22 cellular contexts compared by ENCODE assay signal in genomic region chr18:78865771-78866310, GRCh38.
DNase-seq lines count a peak whose midpoint lies in the region; ATAC-seq, FAIRE-seq and TF ChIP-seq lines count a peak whose summit lies in the region.
"Had no signal": no experiment of that assay in that cellular context is flagged by ENCODE, and none has a peak within 500 bp of the region (broad histone marks: within the 10 kb centered on the region; RNA-seq: fewer than 3 reads in every experiment).

No MANE protein-coding gene starts in this region.

- H4K8ac ChIP-seq in trophoblast cell (ENCODE audit: low read depth, low read length), result no peak overlapping the region

- no CpG with 5 or more reads among the region's 14 CpGs for WGBS in trophoblast cell (ENCODE audit: extremely low coverage, insufficient coverage, insufficient read length)

- TF ChIP-seq CTCF in right atrium auricular region (IDR thresholded peaks at IDR 0.05), result no peak
- no peak for TF ChIP-seq CTCF in kidney (IDR thresholded peaks at IDR 0.05; ENCODE audit: borderline replicate concordance, extremely low read depth, insufficient read depth)

- no peaks in the 10 kb centered on the region for H3K79me1 ChIP-seq in trophoblast cell (ENCODE audit: low read length)

- H3K27me3 ChIP-seq in right atrium auricular region (no peaks in the 10 kb centered on the region), trophoblast cell (ENCODE audit: insufficient read depth, low read length) (no peaks in the 10 kb centered on the region)
- H3K27me3 ChIP-seq: BLaER1 had no signal

- ATAC-seq in GM21390 (IDR thresholded peaks at IDR 0.05; ENCODE audit: unreplicated experiment), result no peak
- ATAC-seq: CD8-positive, alpha-beta T cell had no signal

- no peak overlapping the region for H2AK5ac ChIP-seq in trophoblast cell (ENCODE audit: low read length)

- DNase-seq in right atrium auricular region (ENCODE audit: low spot score) (peak; percentile 53), cardiac septum (ENCODE audit: low spot score) (no peak), kidney (peak; percentile 54), trophoblast cell (no peak), pons (ENCODE audit: low spot score) (no peak), COLO668 (lab: John Stamatoyannopoulos, UW; ENCODE audit: unreplicated experiment) (no peak)
- DNase-seq: CD4-positive, CD25-positive, alpha-beta regulatory T cell; CD8-positive, alpha-beta T cell; DMS53; DMS79 treated with DMSO at 0.1 percent for 48 hours; GF-D8; GOT3; HFFc6 had no signal

- no peak overlapping the region for H3K18ac ChIP-seq in trophoblast cell (ENCODE audit: low read length)

- H2BK120ac ChIP-seq in trophoblast cell (ENCODE audit: insufficient read depth, low read length, poor library complexity), result no peak overlapping the region

- no peak overlapping the region for H4K91ac ChIP-seq in trophoblast cell (ENCODE audit: low read depth, low read length)

- H3K36me3 ChIP-seq in right atrium auricular region (no peaks in the 10 kb centered on the region), kidney (ENCODE audit: control insufficient read depth in 1 of 2, insufficient read depth in 2 of 2, low read length in 2 of 2) (no peaks in the 10 kb centered on the region), trophoblast cell (ENCODE audit: control insufficient read depth in 1 of 2, insufficient read depth in 2 of 2, low read length in 2 of 2) (no peaks in the 10 kb centered on the region)
- H3K36me3 ChIP-seq: BLaER1, HAP-1 had no signal

- no peak overlapping the region for H4K12ac ChIP-seq in trophoblast cell (ENCODE audit: low read depth, low read length)

- H3K9me3 ChIP-seq in right atrium auricular region (no peaks in the 10 kb centered on the region), kidney (ENCODE audit: control insufficient read depth in 1 of 2, low read length in 2 of 2) (no peaks in the 10 kb centered on the region), trophoblast cell (ENCODE audit: insufficient read depth, low read depth, low read length) (no peaks in the 10 kb centered on the region)
- H3K9me3 ChIP-seq: BLaER1, HAP-1 had no signal

- H2BK12ac ChIP-seq in trophoblast cell (ENCODE audit: low read length), result peak overlapping the region; percentile 74

- H3K14ac ChIP-seq in trophoblast cell (ENCODE audit: low read length), result peak overlapping the region; percentile 54

- no peak overlapping the region for H2BK5ac ChIP-seq in trophoblast cell (ENCODE audit: low read depth, low read length, poor library complexity)

- H3K79me2 ChIP-seq in trophoblast cell (ENCODE audit: control insufficient read depth, insufficient read depth, low read length, poor library complexity), result no peaks in the 10 kb centered on the region

- no peak overlapping the region for H3K27ac ChIP-seq in right atrium auricular region
- H3K27ac ChIP-seq in kidney (ENCODE audit: low read depth in 2 of 2, low read length in 2 of 2), result no peak overlapping the region
- H3K27ac ChIP-seq in trophoblast cell (ENCODE audit: low read depth, low read length), result no peak overlapping the region
- H3K27ac ChIP-seq: 22Rv1, BLaER1, C4-2B had no signal

- FAIRE-seq in kidney (lab: Jason Lieb, UNC), result no peak
- FAIRE-seq: A204.1, GM12891, GM18507, H54 had no signal

- no peaks in the 10 kb centered on the region for H3K4me1 ChIP-seq in right atrium auricular region
- no peaks in the 10 kb centered on the region for H3K4me1 ChIP-seq in kidney (ENCODE audit: control insufficient read depth in 1 of 2, insufficient read depth in 1 of 2, low read depth in 1 of 2, low read length in 2 of 2)
- peaks cover 12 to 16% of the 10 kb centered on the region in 2 experiments for H3K4me1 ChIP-seq in trophoblast cell (ENCODE audit: control insufficient read depth in 1 of 2, insufficient read depth in 2 of 2, low read length in 2 of 2)
- H3K4me1 ChIP-seq: BLaER1, HAP-1 had no signal

- no peak overlapping the region for H2AFZ ChIP-seq in trophoblast cell (ENCODE audit: insufficient read depth, low read length, poor library complexity)

- H3K4ac ChIP-seq in trophoblast cell (ENCODE audit: low read depth, low read length), result no peak overlapping the region

- no peak overlapping the region for H3K4me2 ChIP-seq in trophoblast cell (ENCODE audit: low read length)
- H3K4me2 ChIP-seq: BLaER1 had no signal

- no peak overlapping the region for H3K23ac ChIP-seq in trophoblast cell (ENCODE audit: low read length)

- H3K9ac ChIP-seq in kidney (ENCODE audit: low read length in 2 of 2) (no peak overlapping the region), trophoblast cell (ENCODE audit: low read length) (no peak overlapping the region)
- H3K9ac ChIP-seq: BLaER1 had no signal

- intact Hi-C loops in cardiac septum (cut with DNase I), result no loop called here
- intact Hi-C loops in kidney (cut with DNase I), result no loop called here

- no peak overlapping the region for H3K4me3 ChIP-seq in right atrium auricular region
- no peak overlapping the region for H3K4me3 ChIP-seq in kidney (ENCODE audit: low read length in 2 of 2)
- H3K4me3 ChIP-seq in trophoblast cell (ENCODE audit: low read depth, low read length), result no peak overlapping the region
- H3K4me3 ChIP-seq: BLaER1, HAP-1 had no signal

Comparison
In these comparisons a context has a peak if more than half of its experiments do, and no peak if none do; other contexts are left out.
1. DNase-seq: peak in right atrium auricular region (single experiment) and kidney (single experiment); none in cardiac septum (single experiment), trophoblast cell (0 of 2), pons (single experiment) and COLO668 (single experiment).